In the genomic region with DNA sequence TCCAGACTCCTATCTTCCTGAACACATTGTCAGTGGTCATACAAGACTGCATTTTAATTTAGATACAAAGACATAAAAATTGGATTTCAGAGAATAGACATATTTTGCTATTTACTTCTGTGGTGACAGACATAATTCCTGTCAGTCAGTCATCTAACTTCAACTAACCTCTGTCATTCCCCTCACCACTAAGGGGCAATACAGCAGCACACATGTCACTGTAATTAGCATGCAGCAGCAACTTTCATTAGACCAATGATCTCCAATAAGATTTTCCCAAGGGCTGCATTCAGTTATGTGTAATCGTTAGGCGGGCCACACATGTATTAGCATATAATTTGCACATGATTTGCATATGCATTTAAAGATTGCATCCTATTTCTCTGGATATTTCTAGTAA, we compare ENCODE assay signal across 17 cellular contexts.
A peak's percentile ranks its signal among the peaks of the same experiment; 100 is the strongest.
DNase-seq lines count a peak whose midpoint lies in the region; TF ChIP-seq lines count a peak whose summit lies in the region.
"Had no signal": no experiment of that assay in that cellular context is flagged by ENCODE, and none has a peak within 500 bp of the region (broad histone marks: within the 10 kb centered on the region; RNA-seq: fewer than 3 reads in every experiment).

No MANE protein-coding gene starts in this region.

- H3K4ac ChIP-seq in mesendoderm (ENCODE audit: low read depth, low read length): no peak overlapping the region

- no peaks in the 10 kb centered on the region for H3K79me2 ChIP-seq in mesendoderm (ENCODE audit: control insufficient read depth, insufficient read depth, low read length)
- no peaks in the 10 kb centered on the region for H3K79me2 ChIP-seq in OCI-LY7 (ENCODE audit: insufficient read depth, low read depth, low read length)
- H3K79me2 ChIP-seq: parathyroid adenoma had no signal

- no peaks in the 10 kb centered on the region for H3K9me3 ChIP-seq in OCI-LY7 (ENCODE audit: low read length)

- no peak overlapping the region for H3K4me3 ChIP-seq in LNCaP clone FGC (ENCODE audit: low read depth, low read length)
- no peak overlapping the region for H3K4me3 ChIP-seq in mesendoderm (ENCODE audit: low read length)
- no peak overlapping the region for H3K4me3 ChIP-seq in OCI-LY7 (ENCODE audit: low read depth, low read length, poor library complexity, severe bottlenecking)
- H3K4me3 ChIP-seq: lung had no signal

- H3K4me2 ChIP-seq in mesendoderm (ENCODE audit: low read length) (no peak overlapping the region), OCI-LY7 (ENCODE audit: low read length) (no peak overlapping the region)

- H3K56ac ChIP-seq in mesendoderm (ENCODE audit: low read length): no peak overlapping the region

- H2AFZ ChIP-seq in OCI-LY7 (ENCODE audit: low read length): no peak overlapping the region
- H2AFZ ChIP-seq: parathyroid adenoma had no signal

- H4K8ac ChIP-seq in mesendoderm (ENCODE audit: low read depth, low read length): no peak overlapping the region

- no peaks in the 10 kb centered on the region for H3K9me2 ChIP-seq in OCI-LY7 (ENCODE audit: insufficient read depth, low read length)

- H3K23ac ChIP-seq in mesendoderm (ENCODE audit: low read length): no peak overlapping the region

- H3K27ac ChIP-seq in mesendoderm (ENCODE audit: low read depth, low read length): no peak overlapping the region
- H3K27ac ChIP-seq in OCI-LY7 (ENCODE audit: low read depth, low read length, poor library complexity, severe bottlenecking): no peak overlapping the region
- H3K27ac ChIP-seq: parathyroid adenoma had no signal

- H3K27me3 ChIP-seq in mesendoderm (ENCODE audit: insufficient read depth, low read length, poor library complexity): no peaks in the 10 kb centered on the region

- no peak overlapping the region for H2AK5ac ChIP-seq in mesendoderm (ENCODE audit: low read length)

- BruUV-seq in OCI-LY7 (replicated peaks; lab: Mats Ljungman, UMichigan): no TSS peak

- no peak overlapping the region for H3K9ac ChIP-seq in mesendoderm (ENCODE audit: low read length)
- H3K9ac ChIP-seq: parathyroid adenoma had no signal

- H4K5ac ChIP-seq in mesendoderm (ENCODE audit: low read length): no peak overlapping the region

- intact Hi-C loops in OCI-LY7 (cut with micrococcal nuclease; ENCODE audit: unreplicated experiment): no loop called here

- no peak for TF ChIP-seq POLR2A in erythroblast (IDR thresholded peaks at IDR 0.05; ENCODE audit: low read length)

- no peak overlapping the region for H2BK15ac ChIP-seq in mesendoderm (replicated peaks; ENCODE audit: low read depth)

- CTCF ChIA-PET in OCI-LY7 (lab: Charles Lee; ENCODE audit: unreplicated experiment): no interaction called here

- no CpG with 5 or more reads among the region's 2 CpGs for WGBS in mesendoderm (ENCODE audit: extremely low coverage, insufficient coverage, low lambda C conversion rate)

- no peaks in the 10 kb centered on the region for H4K20me1 ChIP-seq in OCI-LY7 (ENCODE audit: insufficient read depth, low read length)

- no peaks in the 10 kb centered on the region for H3K36me3 ChIP-seq in mesendoderm (ENCODE audit: control insufficient read depth, insufficient read depth, low read length)
- no peaks in the 10 kb centered on the region for H3K36me3 ChIP-seq in OCI-LY7 (ENCODE audit: insufficient read depth, low read length)

- H3K18ac ChIP-seq in mesendoderm (ENCODE audit: low read length): no peak overlapping the region

- POLR2A ChIA-PET in OCI-LY7 (lab: Charles Lee): no interaction called here

- no peaks in the 10 kb centered on the region for H3K4me1 ChIP-seq in mesendoderm (ENCODE audit: control insufficient read depth, low read depth, low read length)
- H3K4me1 ChIP-seq in OCI-LY7 (ENCODE audit: insufficient read depth, low read length, poor library complexity, severe bottlenecking): no peaks in the 10 kb centered on the region
- H3K4me1 ChIP-seq: parathyroid adenoma had no signal

- peak; percentile 39 for TF ChIP-seq CTCF in LNCaP clone FGC (IDR thresholded peaks at IDR 0.05; ENCODE audit: control insufficient read depth, extremely low read depth, insufficient read depth)
- TF ChIP-seq CTCF in OCI-LY7 (conservative IDR thresholded peaks at IDR 0.05; ENCODE audit: low read length): no peak

- no peak overlapping the region for H2BK120ac ChIP-seq in mesendoderm (ENCODE audit: low read depth, low read length)

- no peak overlapping the region for H2BK5ac ChIP-seq in mesendoderm (ENCODE audit: low read length)

- H3K79me1 ChIP-seq in mesendoderm (ENCODE audit: low read length): no peaks in the 10 kb centered on the region

- DNase-seq in NCI-H82 (lab: John Stamatoyannopoulos, UW) (peak; percentile 59), NCI-H82 treated with DMSO at 0.1 percent for 48 hours (lab: John Stamatoyannopoulos, UW; ENCODE audit: unreplicated experiment) (no peak), LNCaP clone FGC (ENCODE audit: low read depth) (no peak), SW480 (ENCODE audit: low spot score) (peak; percentile 6), mesendoderm (peak; percentile 37), OCI-LY7 (ENCODE audit: low spot score) (no peak), erythroblast (lab: John Stamatoyannopoulos, UW) (no peak)
- no peak for DNase-seq in activated CD4-positive, alpha-beta T cell treated with anti-CD3 and anti-CD28 coated beads, Interleukin-2, amount 50 U/mL, for 4 hours
- DNase-seq: activated CD4-positive, alpha-beta T cell treated with anti-CD3 and anti-CD28 coated beads, Interleukin-2, amount 50 U/mL, for 48 hours; activated naive CD4-positive, alpha-beta T cell; CD8-positive, alpha-beta memory T cell; HFFc6; NCI-H1694 treated with DMSO at 0.1 percent for 48 hours; NCI-H446; stimulated activated CD4-positive, alpha-beta T cell treated with anti-CD3 and anti-CD28 coated beads, Interleukin-1b, Interleukin-23, amount 100 ng/mL, for 48 hours had no signal

Comparison
In these comparisons a context has a peak if more than half of its experiments do, and no peak if none do; other contexts are left out.
1. DNase-seq: peak in NCI-H82 (single experiment), SW480 (single experiment) and mesendoderm (single experiment); none in NCI-H82 treated with DMSO at 0.1 percent for 48 hours (single experiment), LNCaP clone FGC (single experiment), OCI-LY7 (single experiment), activated CD4-positive, alpha-beta T cell treated with anti-CD3 and anti-CD28 coated beads, Interleukin-2, amount 50 U/mL, for 4 hours (0 of 2) and erythroblast (0 of 2).